Comparison of ENCODE assay signal across 10 cellular contexts in the genomic region with DNA sequence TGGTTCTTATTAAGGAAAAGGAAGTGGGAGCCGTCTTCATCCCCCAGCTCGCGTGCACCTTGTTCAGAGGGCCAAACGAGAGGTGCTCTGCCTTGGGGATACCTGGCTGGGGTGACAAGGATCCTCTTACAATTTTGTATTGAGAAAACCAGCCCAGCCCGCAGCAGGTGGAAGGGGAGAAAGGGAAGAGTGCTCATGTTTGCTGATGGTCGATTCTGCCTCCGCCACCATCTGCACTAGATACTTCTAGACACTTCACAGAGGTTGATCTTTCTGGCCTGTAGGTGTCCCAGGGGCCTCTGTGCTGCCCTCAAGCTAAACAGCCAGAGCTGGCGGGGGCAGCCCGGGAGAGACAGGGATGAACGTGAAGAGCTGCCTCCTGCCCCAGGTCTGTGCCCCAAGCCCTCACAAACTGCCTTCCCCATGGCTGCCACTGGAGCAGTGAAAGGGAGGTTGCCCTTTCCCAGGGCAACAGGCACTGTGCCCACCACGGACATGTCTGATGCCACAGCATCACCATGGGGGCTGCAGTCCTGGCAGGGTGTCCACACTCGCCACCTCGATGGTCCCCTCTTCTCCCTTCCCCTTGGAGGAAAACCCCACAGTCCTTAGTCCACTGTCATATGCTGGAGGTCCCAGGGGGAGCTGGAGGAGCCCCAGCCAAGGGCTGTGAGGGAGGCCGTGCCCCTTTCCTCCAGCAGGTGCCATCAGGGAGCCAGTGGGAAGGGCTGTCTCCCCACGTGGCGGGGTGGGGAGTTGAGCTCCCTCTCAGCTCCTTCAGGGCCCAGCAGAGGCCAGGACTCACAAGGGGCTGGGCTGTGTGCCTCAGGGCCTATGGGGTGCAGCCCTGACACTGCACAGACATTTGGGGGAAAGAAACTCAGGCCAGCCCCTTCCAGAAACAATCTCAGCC. TPM values are rescaled to one million over a fixed set of nuclear protein-coding genes. Genes with fewer than 3 reads are reported as not detected.
A peak's percentile ranks its signal among the peaks of the same experiment; 100 is the strongest.
DNase-seq lines count a peak whose midpoint lies in the region; ATAC-seq and TF ChIP-seq lines count a peak whose summit lies in the region.
"Had no signal": no experiment of that assay in that cellular context is flagged by ENCODE, and none has a peak within 500 bp of the region (broad histone marks: within the 10 kb centered on the region; RNA-seq: fewer than 3 reads in every experiment).

No MANE protein-coding gene starts in this region.

- H2AFZ ChIP-seq in OCI-LY1 (ENCODE audit: low read length) = no peak overlapping the region

- H3K27ac ChIP-seq in OCI-LY1 (ENCODE audit: low read depth, low read length, poor library complexity, severe bottlenecking) (no peak overlapping the region), temporal lobe (ENCODE audit: low read depth, low read length) (peak overlapping the region; percentile 17)

- no peaks in the 10 kb centered on the region for H3K79me2 ChIP-seq in OCI-LY1 (ENCODE audit: insufficient read depth, low read length)

- no peaks in the 10 kb centered on the region for H3K27me3 Mint-ChIP-seq in activated naive CD4-positive, alpha-beta T cell treated with anti-CD3 and anti-CD28 coated beads, Interleukin-2, amount 50 U/mL, for 24 hours
- H3K27me3 Mint-ChIP-seq in effector memory CD8-positive, alpha-beta T cell = no peaks in the 10 kb centered on the region
- H3K27me3 Mint-ChIP-seq: central memory CD8-positive, alpha-beta T cell had no signal

- no peaks in the 10 kb centered on the region for H3K27me3 ChIP-seq in OCI-LY1 (ENCODE audit: insufficient read depth, low read length)

- peak overlapping the region; percentile 46 for H3K27ac Mint-ChIP-seq in activated naive CD4-positive, alpha-beta T cell treated with anti-CD3 and anti-CD28 coated beads, Interleukin-2, amount 50 U/mL, for 24 hours
- H3K27ac Mint-ChIP-seq in effector memory CD8-positive, alpha-beta T cell = peak overlapping the region; percentile 29 to 86

- DNase-seq in activated naive CD4-positive, alpha-beta T cell treated with Interleukin-2 at 50 U/mL for 16 hours = no peak
- no peak for DNase-seq in effector memory CD8-positive, alpha-beta T cell
- DNase-seq in NCI-H2081 (lab: John Stamatoyannopoulos, UW) = no peak

- H3K9me3 Mint-ChIP-seq in activated naive CD4-positive, alpha-beta T cell treated with anti-CD3 and anti-CD28 coated beads, Interleukin-2, amount 50 U/mL, for 24 hours = no peaks in the 10 kb centered on the region
- no peaks in the 10 kb centered on the region for H3K9me3 Mint-ChIP-seq in effector memory CD8-positive, alpha-beta T cell
- H3K9me3 Mint-ChIP-seq: central memory CD8-positive, alpha-beta T cell had no signal

- ATAC-seq in effector memory CD8-positive, alpha-beta T cell (replicated peaks) = no peak
- ATAC-seq in HG02884 (IDR thresholded peaks at IDR 0.05; ENCODE audit: unreplicated experiment) (no peak), GM18861 (IDR thresholded peaks at IDR 0.05; ENCODE audit: unreplicated experiment) (no peak)

- H3K4me1 Mint-ChIP-seq in activated naive CD4-positive, alpha-beta T cell treated with anti-CD3 and anti-CD28 coated beads, Interleukin-2, amount 50 U/mL, for 24 hours = peaks cover 8% of the 10 kb centered on the region
- peaks cover 0 to 8% of the 10 kb centered on the region in 2 donors for H3K4me1 Mint-ChIP-seq in effector memory CD8-positive, alpha-beta T cell (ENCODE audit: low read depth in 2 of 2)

- TF ChIP-seq CTCF in OCI-LY1 (IDR thresholded peaks at IDR 0.05; ENCODE audit: low read length) = peak; percentile 25; the same call in 1 of the 2 replicates

- no peaks in the 10 kb centered on the region for H3K9me2 ChIP-seq in OCI-LY1 (ENCODE audit: low read depth, low read length)

- no peak overlapping the region for H3K4me3 Mint-ChIP-seq in activated naive CD4-positive, alpha-beta T cell treated with anti-CD3 and anti-CD28 coated beads, Interleukin-2, amount 50 U/mL, for 24 hours
- H3K4me3 Mint-ChIP-seq in effector memory CD8-positive, alpha-beta T cell = no peak overlapping the region
- H3K4me3 Mint-ChIP-seq: central memory CD8-positive, alpha-beta T cell had no signal

- H3K4me2 ChIP-seq in OCI-LY1 (ENCODE audit: low read length) = no peak overlapping the region

- H3K36me3 Mint-ChIP-seq in activated naive CD4-positive, alpha-beta T cell treated with anti-CD3 and anti-CD28 coated beads, Interleukin-2, amount 50 U/mL, for 24 hours = peaks cover 2% of the 10 kb centered on the region
- H3K36me3 Mint-ChIP-seq in effector memory CD8-positive, alpha-beta T cell (ENCODE audit: insufficient read depth) = peaks cover 18% of the 10 kb centered on the region

- no peak overlapping the region for H3K9ac ChIP-seq in OCI-LY1 (ENCODE audit: low read length)

- no peaks in the 10 kb centered on the region for H3K9me3 ChIP-seq in OCI-LY1 (ENCODE audit: low read length)

- H3K36me3 ChIP-seq in OCI-LY1 (ENCODE audit: insufficient read depth, low read length) = peaks cover 45% of the 10 kb centered on the region

- H4K20me1 ChIP-seq in OCI-LY1 (ENCODE audit: insufficient read depth, low read length) = no peaks in the 10 kb centered on the region

- H3K4me3 ChIP-seq in OCI-LY1 (ENCODE audit: low read depth, low read length, poor library complexity, severe bottlenecking) = no peak overlapping the region

- H3F3A ChIP-seq in OCI-LY1 (ENCODE audit: insufficient read depth, low read length) = no peaks in the 10 kb centered on the region

- peaks cover 9% of the 10 kb centered on the region for H3K4me1 ChIP-seq in OCI-LY1 (ENCODE audit: insufficient read depth, low read length, severe bottlenecking)

RNA-seq across cellular contexts. Expression of a gene that starts 8.1 kb away (rescaled TPM):
- 14.8 TPM for total RNA-seq in temporal lobe

RNA-seq across cellular contexts. Expression of a gene that starts 12.9 kb away (rescaled TPM):
- total RNA-seq in temporal lobe = 5.9 TPM
- total RNA-seq: T-helper 2 cell treated with Interferon-gamma antibody and Interleukin-4, amounts not matched to agents 100 ng/mL and 5 ng/mL, for 36 hours had no signal

RNA-seq across cellular contexts. Expression of a gene that starts 28.3 kb away (rescaled TPM):
- total RNA-seq in temporal lobe = 0.98 TPM
- total RNA-seq: T-helper 2 cell treated with Interferon-gamma antibody and Interleukin-4, amounts not matched to agents 100 ng/mL and 5 ng/mL, for 36 hours had no signal

RNA-seq across cellular contexts. Expression of a gene that starts 52.5 kb away (rescaled TPM):
- 40.8 TPM for total RNA-seq in temporal lobe

RNA-seq across cellular contexts. Expression of a gene that starts 59.2 kb away (rescaled TPM):
- total RNA-seq in temporal lobe = 52.9 TPM
